1 cellular context compared by ENCODE assay signal in the genomic region with DNA sequence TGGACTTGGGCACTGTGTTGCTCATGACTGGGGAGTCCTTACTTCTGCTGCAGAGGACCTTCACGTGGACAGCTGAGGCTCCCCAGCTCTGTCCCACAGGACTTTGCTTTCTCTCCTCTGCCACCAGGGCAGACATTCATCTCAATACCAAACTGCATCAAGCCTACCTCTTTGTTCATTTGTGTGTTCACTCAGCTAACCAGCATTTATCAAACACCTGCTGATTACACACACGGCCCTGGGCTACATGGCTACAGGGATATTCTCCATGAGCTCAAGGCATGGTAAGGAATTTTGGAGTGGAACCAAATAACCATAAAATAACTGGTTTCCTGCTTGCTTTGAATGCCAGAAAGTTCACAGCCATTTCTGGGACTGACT.
TF ChIP-seq lines count a peak whose summit lies in the region.

No MANE protein-coding gene starts in this region.

TF ChIP-seq in GM23338, 12 proteins besides CTCF, POLR2A, EP300 and RAD21:
- TF ChIP-seq POLR2AphosphoS5 (IDR thresholded peaks at IDR 0.05; ENCODE audit: low read depth) (no peak), JUNB (IDR thresholded peaks at IDR 0.05; ENCODE audit: unreplicated experiment) (no peak)
- TF ChIP-seq, protein P1, sequence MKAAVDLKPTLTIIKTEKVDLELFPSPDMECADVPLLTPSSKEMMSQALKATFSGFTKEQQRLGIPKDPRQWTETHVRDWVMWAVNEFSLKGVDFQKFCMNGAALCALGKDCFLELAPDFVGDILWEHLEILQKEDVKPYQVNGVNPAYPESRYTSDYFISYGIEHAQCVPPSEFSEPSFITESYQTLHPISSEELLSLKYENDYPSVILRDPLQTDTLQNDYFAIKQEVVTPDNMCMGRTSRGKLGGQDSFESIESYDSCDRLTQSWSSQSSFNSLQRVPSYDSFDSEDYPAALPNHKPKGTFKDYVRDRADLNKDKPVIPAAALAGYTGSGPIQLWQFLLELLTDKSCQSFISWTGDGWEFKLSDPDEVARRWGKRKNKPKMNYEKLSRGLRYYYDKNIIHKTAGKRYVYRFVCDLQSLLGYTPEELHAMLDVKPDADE (IDR thresholded peaks at IDR 0.05), result no peak
